15 cellular contexts compared by ENCODE assay signal in genomic region chr14:68679301-68679700, GRCh38.
"Had no signal": no experiment of that assay in that cellular context is flagged by ENCODE, and none has a peak within 500 bp of the region (broad histone marks: within the 10 kb centered on the region; RNA-seq: fewer than 3 reads in every experiment).

No MANE protein-coding gene starts in this region.

- ATAC-seq: activated CD4-positive, alpha-beta T cell treated with anti-CD3 and anti-CD28 coated beads for 36 hours; activated T-cell treated with anti-CD3 and anti-CD28 coated beads, Interleukin-2, amount 50 U/mL, for 72 hours had no signal

- H3K27me3 Mint-ChIP-seq: activated CD4-positive, alpha-beta memory T cell treated with anti-CD3 and anti-CD28 coated beads, Interleukin-2, amount 10 ng/mL, durations not matched to agents 7 days and 5 days; activated CD4-positive, alpha-beta T cell treated with anti-CD3 and anti-CD28 coated beads for 36 hours; stimulated activated naive CD8-positive, alpha-beta T cell treated with anti-CD3 and anti-CD28 coated beads, Interleukin-15, Interleukin-2, amounts not matched to agents 100 ng/mL and 50 ng/mL, for 24 hours had no signal

- H3K9me3 ChIP-seq: thoracic aorta, uterus had no signal

- FAIRE-seq: colon had no signal

- H3K9me3 Mint-ChIP-seq: activated CD4-positive, alpha-beta memory T cell treated with anti-CD3 and anti-CD28 coated beads, Interleukin-2, amount 10 ng/mL, durations not matched to agents 7 days and 5 days; activated T-cell treated with anti-CD3 and anti-CD28 coated beads, Interleukin-2, amount 50 U/mL, for 72 hours; stimulated activated naive CD8-positive, alpha-beta T cell treated with anti-CD3 and anti-CD28 coated beads, Interleukin-15, Interleukin-2, amounts not matched to agents 100 ng/mL and 50 ng/mL, for 24 hours had no signal

- H3K27me3 ChIP-seq: uterus had no signal

- H3K4me3 Mint-ChIP-seq: activated CD4-positive, alpha-beta memory T cell treated with anti-CD3 and anti-CD28 coated beads, Interleukin-2, amount 10 ng/mL, durations not matched to agents 7 days and 5 days; activated CD4-positive, alpha-beta T cell treated with anti-CD3 and anti-CD28 coated beads for 36 hours; activated T-cell treated with anti-CD3 and anti-CD28 coated beads, Interleukin-2, amount 50 U/mL, for 72 hours; nephron progenitor cell; stimulated activated naive CD8-positive, alpha-beta T cell treated with anti-CD3 and anti-CD28 coated beads, Interleukin-15, Interleukin-2, amounts not matched to agents 100 ng/mL and 50 ng/mL, for 24 hours had no signal

- H3K36me3 ChIP-seq: thoracic aorta, uterus had no signal

- DNase-seq: activated CD4-positive, alpha-beta memory T cell treated with anti-CD3 and anti-CD28 coated beads, Interleukin-2, amount 10 ng/mL, durations not matched to agents 7 days and 5 days; activated CD4-positive, alpha-beta T cell treated with anti-CD3 and anti-CD28 coated beads for 36 hours; activated naive CD4-positive, alpha-beta T cell; activated T-cell treated with anti-CD3 and anti-CD28 coated beads, Interleukin-2, amount 50 U/mL, for 72 hours; effector CD4-positive, alpha-beta T cell; hypothalamus; nephron progenitor cell; stimulated activated CD4-positive, alpha-beta T cell treated with anti-CD3 and anti-CD28 coated beads, Interleukin-4, amount 100 ng/mL, for 1 hour; stimulated activated CD8-positive, alpha-beta memory T cell treated with anti-CD3 and anti-CD28 coated beads, Interleukin-4, amount 100 ng/mL, for 48 hours; T-helper 9 cell; uterus had no signal

- H3K27ac Mint-ChIP-seq: activated CD4-positive, alpha-beta memory T cell treated with anti-CD3 and anti-CD28 coated beads, Interleukin-2, amount 10 ng/mL, durations not matched to agents 7 days and 5 days; activated CD4-positive, alpha-beta T cell treated with anti-CD3 and anti-CD28 coated beads for 36 hours; activated T-cell treated with anti-CD3 and anti-CD28 coated beads, Interleukin-2, amount 50 U/mL, for 72 hours; nephron progenitor cell; stimulated activated naive CD8-positive, alpha-beta T cell treated with anti-CD3 and anti-CD28 coated beads, Interleukin-15, Interleukin-2, amounts not matched to agents 100 ng/mL and 50 ng/mL, for 24 hours had no signal

- H3K4me3 ChIP-seq: lung, thoracic aorta, uterus had no signal
